8 cellular contexts compared by ENCODE assay signal in the genomic region with DNA sequence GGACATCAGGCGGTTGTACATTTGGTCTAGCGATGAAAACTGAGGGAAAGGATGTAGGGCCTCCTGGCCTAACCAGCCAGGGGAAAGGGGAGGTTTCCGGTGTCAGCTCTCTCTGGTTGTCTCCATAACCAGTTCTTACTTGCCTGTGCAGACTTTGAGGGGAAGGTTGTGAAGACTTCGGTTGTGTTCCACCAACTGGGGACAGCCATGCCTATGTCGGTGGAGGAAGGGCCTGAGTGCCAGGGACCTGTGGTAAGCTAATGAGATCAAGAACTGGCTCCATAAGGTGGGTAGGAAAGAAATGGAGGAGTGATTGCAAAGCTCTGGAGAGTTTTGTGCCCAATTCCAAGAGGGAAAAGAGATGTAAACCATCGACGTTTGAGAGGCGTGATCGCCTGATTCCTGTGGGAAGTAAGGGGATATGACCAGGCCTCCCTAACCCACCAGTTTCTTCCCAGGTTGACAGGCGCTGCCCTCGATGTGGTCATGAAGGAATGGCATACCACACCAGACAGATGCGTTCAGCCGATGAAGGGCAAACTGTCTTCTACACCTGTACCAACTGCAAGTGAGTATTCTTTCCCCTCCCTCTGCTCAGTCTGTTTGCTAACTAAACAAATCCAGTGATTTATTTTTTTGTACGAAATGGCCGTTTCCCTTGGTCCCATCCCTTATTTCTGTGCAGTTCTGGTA. TPM values are rescaled to one million over a fixed set of nuclear protein-coding genes. Genes with fewer than 3 reads are reported as not detected.
DNase-seq lines count a peak whose midpoint lies in the region; ATAC-seq, FAIRE-seq and TF ChIP-seq lines count a peak whose summit lies in the region.

No MANE protein-coding gene starts in this region.

- no peak for TF ChIP-seq CTCF in GM20000 (IDR thresholded peaks at IDR 0.05; ENCODE audit: extremely low read depth, missing control alignments)
- no peak for TF ChIP-seq CTCF in pancreas (IDR thresholded peaks at IDR 0.05)

- no peaks in the 10 kb centered on the region for H3K27me3 Mint-ChIP-seq in activated T-helper 1 cell treated with anti-CD3 and anti-CD28 coated beads, Interleukin-12 subunit alpha, Interleukin-12 subunit beta, Interleukin-2, Interleukin-4 antibody, amounts not matched to agents 30 ng/mL and 10 ng/mL and 1 ng/mL, durations not matched to agents 14 hours and 24 hours and 36 hours (ENCODE audit: insufficient read depth)

- H3K9me3 Mint-ChIP-seq in activated T-helper 1 cell treated with anti-CD3 and anti-CD28 coated beads, Interleukin-12 subunit alpha, Interleukin-12 subunit beta, Interleukin-2, Interleukin-4 antibody, amounts not matched to agents 30 ng/mL and 10 ng/mL and 1 ng/mL, durations not matched to agents 14 hours and 24 hours and 36 hours = no peaks in the 10 kb centered on the region

- H3K4me1 ChIP-seq in pancreas = peaks cover 8 to 30% (median 12%) of the 10 kb centered on the region in 3 donors

- H3K4me1 Mint-ChIP-seq in activated T-helper 1 cell treated with anti-CD3 and anti-CD28 coated beads, Interleukin-12 subunit alpha, Interleukin-12 subunit beta, Interleukin-2, Interleukin-4 antibody, amounts not matched to agents 30 ng/mL and 10 ng/mL and 1 ng/mL, durations not matched to agents 14 hours and 24 hours and 36 hours (ENCODE audit: low read depth) = peaks cover 41% of the 10 kb centered on the region

- ATAC-seq in pancreas = peak; percentile 26 to 55 (median 40)

- peak overlapping the region; percentile 60 to 84 (median 76) for H3K4me3 ChIP-seq in pancreas

- H3K27me3 ChIP-seq in pancreas = no peaks in the 10 kb centered on the region

- DNase-seq in DMS114 treated with DMSO at 0.1 percent for 48 hours (lab: John Stamatoyannopoulos, UW; ENCODE audit: unreplicated experiment) = peak; percentile 50
- peak; percentile 32 for DNase-seq in GM20000 (ENCODE audit: low spot score)
- DNase-seq in LHCN-M2 (ENCODE audit: low read depth) = peak; percentile 50
- peak; percentile 43 for DNase-seq in activated T-helper 1 cell treated with anti-CD3 and anti-CD28 coated beads, Interleukin-12 subunit alpha, Interleukin-12 subunit beta, Interleukin-2, Interleukin-4 antibody, amounts not matched to agents 30 ng/mL and 10 ng/mL and 1 ng/mL, durations not matched to agents 14 hours and 24 hours and 36 hours (ENCODE audit: low spot score)
- DNase-seq in glomerular visceral epithelial cell (ENCODE audit: extremely low spot score) = peak; percentile 40
- peak in 3 of 6 donors; percentile 22 to 57 (median 33) for DNase-seq in pancreas
- no peak for DNase-seq in NCI-H2196 (lab: John Stamatoyannopoulos, UW; ENCODE audit: unreplicated experiment)
- no peak for DNase-seq in NCI-H1105 (lab: John Stamatoyannopoulos, UW)

- H3K36me3 ChIP-seq in pancreas = peaks cover 0 to 4% (median 0%) of the 10 kb centered on the region in 3 donors

- FAIRE-seq in pancreas (lab: Jason Lieb, UNC) = no peak

- WGBS in pancreas, 2 donors = 21 to 25% methylated on average over 15 of the region's 15 CpGs

- peak overlapping the region; percentile 99 for H3K27ac Mint-ChIP-seq in activated T-helper 1 cell treated with anti-CD3 and anti-CD28 coated beads, Interleukin-12 subunit alpha, Interleukin-12 subunit beta, Interleukin-2, Interleukin-4 antibody, amounts not matched to agents 30 ng/mL and 10 ng/mL and 1 ng/mL, durations not matched to agents 14 hours and 24 hours and 36 hours

- H3K27ac ChIP-seq in pancreas = peak overlapping the region; percentile 61 to 88 (median 76)

- intact Hi-C loops in activated T-helper 1 cell treated with anti-CD3 and anti-CD28 coated beads, Interleukin-12 subunit alpha, Interleukin-12 subunit beta, Interleukin-2, Interleukin-4 antibody, amounts not matched to agents 30 ng/mL and 10 ng/mL and 1 ng/mL, durations not matched to agents 14 hours and 24 hours and 36 hours (cut with micrococcal nuclease) = loop anchor here (1.0 to 10.0 kb wide), 8 partner anchors 19 to 1197 kb away; a partner anchor contains a TSS
- intact Hi-C loops in pancreas (cut with DNase I) = no loop called here

- peak overlapping the region; percentile 98 for H3K4me3 Mint-ChIP-seq in activated T-helper 1 cell treated with anti-CD3 and anti-CD28 coated beads, Interleukin-12 subunit alpha, Interleukin-12 subunit beta, Interleukin-2, Interleukin-4 antibody, amounts not matched to agents 30 ng/mL and 10 ng/mL and 1 ng/mL, durations not matched to agents 14 hours and 24 hours and 36 hours

- peaks cover 29% of the 10 kb centered on the region for H3K36me3 Mint-ChIP-seq in activated T-helper 1 cell treated with anti-CD3 and anti-CD28 coated beads, Interleukin-12 subunit alpha, Interleukin-12 subunit beta, Interleukin-2, Interleukin-4 antibody, amounts not matched to agents 30 ng/mL and 10 ng/mL and 1 ng/mL, durations not matched to agents 14 hours and 24 hours and 36 hours (ENCODE audit: low read depth)

- H3K9me3 ChIP-seq in pancreas = no peaks in the 10 kb centered on the region

RNA-seq across cellular contexts. Expression of a gene that starts 0.8 kb away (rescaled TPM):
- total RNA-seq in LHCN-M2 (2014; rRNA removed) (17.6 and 20.0 TPM in 2 replicates), pancreas (10 to 100 TPM; 12.5 to 19.3 (median 13.5) TPM)
- polyA plus RNA-seq in LHCN-M2 (2012) = 28.8 TPM
- 79.7 and 82.7 TPM in 2 replicates for total RNA-seq in activated T-helper 1 cell treated with anti-CD3 and anti-CD28 coated beads, Interleukin-12 subunit alpha, Interleukin-12 subunit beta, Interleukin-2, Interleukin-4 antibody, amounts not matched to agents 30 ng/mL and 10 ng/mL and 1 ng/mL, durations not matched to agents 14 hours and 24 hours and 36 hours
- 10 to 100 TPM; 20.7 to 29.8 TPM for polyA plus RNA-seq in pancreas

RNA-seq across cellular contexts. Expression of a gene that starts 5.1 kb away (rescaled TPM):
- total RNA-seq in LHCN-M2 (2014; rRNA removed) (43.0 and 47.1 TPM in 2 replicates), pancreas (10 to 100 TPM; 17.9 to 35.6 (median 23.8) TPM)
- polyA plus RNA-seq in LHCN-M2 (2012) = 53.1 TPM
- 69.8 and 71.0 TPM in 2 replicates for total RNA-seq in activated T-helper 1 cell treated with anti-CD3 and anti-CD28 coated beads, Interleukin-12 subunit alpha, Interleukin-12 subunit beta, Interleukin-2, Interleukin-4 antibody, amounts not matched to agents 30 ng/mL and 10 ng/mL and 1 ng/mL, durations not matched to agents 14 hours and 24 hours and 36 hours
- 10 to 100 TPM; 20.8 to 36.9 TPM for polyA plus RNA-seq in pancreas

RNA-seq across cellular contexts. Expression of a gene that starts 13.7 kb away (rescaled TPM):
- total RNA-seq in LHCN-M2 (2014; rRNA removed) = not detected in 2 replicates
- polyA plus RNA-seq in LHCN-M2 (2012) = 0.56 TPM
- not detected in 2 replicates for total RNA-seq in activated T-helper 1 cell treated with anti-CD3 and anti-CD28 coated beads, Interleukin-12 subunit alpha, Interleukin-12 subunit beta, Interleukin-2, Interleukin-4 antibody, amounts not matched to agents 30 ng/mL and 10 ng/mL and 1 ng/mL, durations not matched to agents 14 hours and 24 hours and 36 hours
- 1 to 10 TPM in 3 of 6 donors, under 1 TPM in 3; 0.18 to 1.3 (median 0.78) TPM for total RNA-seq in pancreas
- polyA plus RNA-seq in pancreas = under 1 TPM; 0.38 to 0.54 TPM

RNA-seq across cellular contexts. Expression of a gene that starts 51.0 kb away (rescaled TPM):
- total RNA-seq in LHCN-M2 (2014; rRNA removed) (not detected in 2 replicates), pancreas (under 1 TPM in 5 of 6 donors, not detected in 1; 0.14 to 0.22 (median 0.16) TPM)
- polyA plus RNA-seq in LHCN-M2 (2012) = not detected
- not detected in 2 replicates for total RNA-seq in activated T-helper 1 cell treated with anti-CD3 and anti-CD28 coated beads, Interleukin-12 subunit alpha, Interleukin-12 subunit beta, Interleukin-2, Interleukin-4 antibody, amounts not matched to agents 30 ng/mL and 10 ng/mL and 1 ng/mL, durations not matched to agents 14 hours and 24 hours and 36 hours
- polyA plus RNA-seq in pancreas = under 1 TPM; 0.15 to 0.19 TPM

Comparison
In these comparisons a context has a peak if more than half of its experiments do, and no peak if none do; other contexts are left out.
1. DNase-seq: peak in DMS114 treated with DMSO at 0.1 percent for 48 hours (single experiment), GM20000 (single experiment), LHCN-M2 (single experiment), activated T-helper 1 cell treated with anti-CD3 and anti-CD28 coated beads, Interleukin-12 subunit alpha, Interleukin-12 subunit beta, Interleukin-2, Interleukin-4 antibody, amounts not matched to agents 30 ng/mL and 10 ng/mL and 1 ng/mL, durations not matched to agents 14 hours and 24 hours and 36 hours (single experiment) and glomerular visceral epithelial cell (single experiment); none in NCI-H2196 (single experiment) and NCI-H1105 (single experiment).